22 cellular contexts compared by ENCODE assay signal in the genomic region with DNA sequence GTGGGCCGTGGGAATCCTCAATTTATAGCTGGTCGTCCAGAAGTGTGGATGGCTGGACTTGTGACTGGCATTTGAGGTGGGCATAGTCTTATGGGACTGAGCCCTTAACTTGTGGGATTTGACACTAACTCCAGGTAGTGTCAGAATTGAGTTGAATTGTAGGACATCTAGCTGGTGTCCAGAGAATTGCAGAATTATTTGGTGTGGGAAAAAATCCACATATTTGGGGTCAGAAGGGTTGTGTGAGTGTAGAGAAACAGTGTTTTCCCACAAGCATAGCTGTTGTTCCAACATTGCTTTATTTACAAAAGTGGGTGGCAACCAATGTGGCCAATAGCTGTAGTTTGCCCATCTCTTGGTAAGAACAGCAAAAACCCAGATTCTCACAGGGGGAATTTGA.
DNase-seq lines count a peak whose midpoint lies in the region; ATAC-seq, FAIRE-seq and TF ChIP-seq lines count a peak whose summit lies in the region.
"Had no signal": no experiment of that assay in that cellular context is flagged by ENCODE, and none has a peak within 500 bp of the region (broad histone marks: within the 10 kb centered on the region; RNA-seq: fewer than 3 reads in every experiment).

No MANE protein-coding gene starts in this region.

- H3K4me1 ChIP-seq in heart left ventricle, result no peaks in the 10 kb centered on the region
- H3K4me1 ChIP-seq: right atrium auricular region had no signal

- no peak for TF ChIP-seq POLR2A in heart left ventricle (IDR thresholded peaks at IDR 0.05)

- H3K27me3 ChIP-seq in bronchial epithelial cell (ENCODE audit: control insufficient read depth, insufficient read depth, low read length) (no peaks in the 10 kb centered on the region), heart left ventricle (peaks cover 0 to 6% (median 0%) of the 10 kb centered on the region in 9 donors)
- H3K27me3 ChIP-seq: right atrium auricular region, tibial artery had no signal

- H3K36me3 Mint-ChIP-seq in activated naive CD8-positive, alpha-beta T cell treated with anti-CD3 and anti-CD28 coated beads for 36 hours, result no peaks in the 10 kb centered on the region
- H3K36me3 Mint-ChIP-seq: CD4-positive, alpha-beta memory T cell; T-cell had no signal

- no peaks in the 10 kb centered on the region for H3K9me3 ChIP-seq in heart left ventricle
- H3K9me3 ChIP-seq: right atrium auricular region, tibial artery had no signal

- no peaks in the 10 kb centered on the region for H3K4me1 Mint-ChIP-seq in activated naive CD8-positive, alpha-beta T cell treated with anti-CD3 and anti-CD28 coated beads for 36 hours
- H3K4me1 Mint-ChIP-seq: CD4-positive, alpha-beta memory T cell; central memory CD8-positive, alpha-beta T cell; nephron; T-cell had no signal

- no peaks in the 10 kb centered on the region for H3K27me3 Mint-ChIP-seq in activated naive CD8-positive, alpha-beta T cell treated with anti-CD3 and anti-CD28 coated beads for 36 hours
- H3K27me3 Mint-ChIP-seq: CD4-positive, alpha-beta memory T cell; central memory CD8-positive, alpha-beta T cell had no signal

- intact Hi-C loops in heart left ventricle (cut with DNase I), result no loop called here

- no peak for ATAC-seq in heart left ventricle
- ATAC-seq: Panc1, T-cell had no signal

- H3K4me3 ChIP-seq in LNCaP clone FGC (ENCODE audit: low read depth, low read length) (no peak overlapping the region), bronchial epithelial cell (ENCODE audit: low read depth, low read length) (no peak overlapping the region), heart left ventricle (no peak overlapping the region)
- H3K4me3 ChIP-seq: right atrium auricular region, tibial artery had no signal

- H3K9me3 Mint-ChIP-seq in activated naive CD8-positive, alpha-beta T cell treated with anti-CD3 and anti-CD28 coated beads for 36 hours, result no peaks in the 10 kb centered on the region
- H3K9me3 Mint-ChIP-seq: activated naive CD4-positive, alpha-beta T cell treated with anti-CD3 and anti-CD28 coated beads for 36 hours; central memory CD8-positive, alpha-beta T cell; T-cell had no signal

- TF ChIP-seq CTCF in LNCaP clone FGC (IDR thresholded peaks at IDR 0.05; ENCODE audit: control insufficient read depth, extremely low read depth, insufficient read depth) (0 out of 2 replicates have a peak, but pooled peaks have one; percentile 15), bronchial epithelial cell (IDR thresholded peaks at IDR 0.05; ENCODE audit: insufficient read depth, low read length, severe bottlenecking) (peak; percentile 3), heart left ventricle (IDR thresholded peaks at IDR 0.05) (peak in 3 of 12 donors; percentile 3 to 15 (median 11))

- no peak overlapping the region for H3K4me3 Mint-ChIP-seq in activated naive CD8-positive, alpha-beta T cell treated with anti-CD3 and anti-CD28 coated beads for 36 hours
- H3K4me3 Mint-ChIP-seq: activated naive CD4-positive, alpha-beta T cell treated with anti-CD3 and anti-CD28 coated beads for 36 hours; CD4-positive, alpha-beta memory T cell; central memory CD8-positive, alpha-beta T cell; nephron; T-cell had no signal

- no peak overlapping the region for H3K27ac Mint-ChIP-seq in activated naive CD8-positive, alpha-beta T cell treated with anti-CD3 and anti-CD28 coated beads for 36 hours
- H3K27ac Mint-ChIP-seq: activated naive CD4-positive, alpha-beta T cell treated with anti-CD3 and anti-CD28 coated beads for 36 hours; CD4-positive, alpha-beta memory T cell; nephron; T-cell had no signal

- no peak overlapping the region for H3K27ac ChIP-seq in heart left ventricle
- H3K27ac ChIP-seq: KMS-11, right atrium auricular region, tibial artery had no signal

- WGBS in heart left ventricle, 4 donors, result 45 to 80% (median 64%) methylated on average over 2 of the region's 2 CpGs

- DNase-seq in Daoy (ENCODE audit: low read depth) (peak; percentile 2), LNCaP clone FGC (ENCODE audit: low read depth) (no peak), bronchial epithelial cell (ENCODE audit: low read depth) (peak; percentile 8), lung microvascular endothelial cell (ENCODE audit: low read depth in 2 of 2) (peak; percentile 11 to 34), NCI-H446 (lab: John Stamatoyannopoulos, UW) (no peak), GOT3 (lab: John Stamatoyannopoulos, UW) (no peak), heart left ventricle (no peak)
- DNase-seq in activated naive CD8-positive, alpha-beta T cell treated with anti-CD3 and anti-CD28 coated beads for 36 hours, result no peak
- DNase-seq: activated CD4-positive, CD25-positive, alpha-beta regulatory T cell; activated naive CD4-positive, alpha-beta T cell treated with anti-CD3 and anti-CD28 coated beads for 36 hours; CD4-positive, alpha-beta memory T cell; NCI-H446 treated with DMSO at 0.1 percent for 48 hours; T-cell; tibial artery had no signal

- FAIRE-seq in bronchial epithelial cell (lab: Jason Lieb, UNC), result no peak
- FAIRE-seq: endometrium, G401.6, GM18507 had no signal

- H3K36me3 ChIP-seq in bronchial epithelial cell (ENCODE audit: control insufficient read depth, insufficient read depth, low read length) (no peaks in the 10 kb centered on the region), heart left ventricle (no peaks in the 10 kb centered on the region)
- H3K36me3 ChIP-seq: right atrium auricular region, tibial artery had no signal

Comparison
In these comparisons a context has a peak if more than half of its experiments do, and no peak if none do; other contexts are left out.
1. DNase-seq: peak in Daoy (single experiment), bronchial epithelial cell (single experiment) and lung microvascular endothelial cell (2 of 2); none in LNCaP clone FGC (single experiment), NCI-H446 (0 of 2), GOT3 (single experiment), activated naive CD8-positive, alpha-beta T cell treated with anti-CD3 and anti-CD28 coated beads for 36 hours (single experiment) and heart left ventricle (0 of 5).